17 cellular contexts compared by ENCODE assay signal in the genomic region with DNA sequence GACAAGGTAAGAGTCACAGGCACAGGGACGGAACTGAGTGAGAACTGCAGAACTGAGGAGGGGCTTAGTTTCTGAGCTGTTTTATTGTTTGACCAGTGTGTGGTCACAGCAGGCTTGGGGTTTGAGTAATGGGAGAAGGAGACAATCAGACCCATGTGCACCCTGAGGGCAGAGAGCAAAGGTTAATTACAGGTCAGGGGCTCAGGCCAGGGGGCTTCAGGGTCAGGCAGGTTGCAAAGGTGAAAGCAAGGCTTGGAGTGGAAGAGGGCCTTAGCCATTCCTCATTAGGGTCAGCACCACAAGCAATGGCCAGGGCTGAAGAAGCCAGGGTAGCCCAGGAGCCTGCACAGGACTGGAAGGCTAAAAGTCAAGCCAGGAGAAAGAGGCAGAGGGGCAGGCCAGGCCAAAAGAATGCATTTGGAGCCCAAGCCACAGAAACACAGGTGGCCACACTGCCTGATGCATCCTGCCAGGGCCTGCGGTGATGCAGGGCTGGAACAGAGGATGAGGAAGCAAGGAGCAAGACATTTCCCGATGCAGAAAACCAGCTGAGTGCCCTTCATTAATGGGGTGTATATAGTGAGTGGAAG.
DNase-seq lines count a peak whose midpoint lies in the region; ATAC-seq and TF ChIP-seq lines count a peak whose summit lies in the region.
"Had no signal": no experiment of that assay in that cellular context is flagged by ENCODE, and none has a peak within 500 bp of the region (broad histone marks: within the 10 kb centered on the region; RNA-seq: fewer than 3 reads in every experiment).

No MANE protein-coding gene starts in this region.

- H3K27ac Mint-ChIP-seq in nephron progenitor cell (peak overlapping the region; percentile 23), progenitor cell of endocrine pancreas (peak overlapping the region; percentile 25)
- H3K27ac Mint-ChIP-seq: CD4-positive, alpha-beta memory T cell had no signal

- no peaks in the 10 kb centered on the region for H3K4me1 ChIP-seq in HAP-1
- H3K4me1 ChIP-seq: A549 had no signal

- ATAC-seq in HG03095 (IDR thresholded peaks at IDR 0.05; ENCODE audit: unreplicated experiment): no peak
- ATAC-seq: A549 had no signal

- H3K4me1 Mint-ChIP-seq in nephron progenitor cell: peaks cover 33% of the 10 kb centered on the region
- H3K4me1 Mint-ChIP-seq in progenitor cell of endocrine pancreas (ENCODE audit: low read depth): peaks cover 23% of the 10 kb centered on the region

- DNase-seq in ELF-1 (ENCODE audit: low read depth, low spot score) (peak; percentile 66), ecto neural progenitor cell (ENCODE audit: low spot score) (peak; percentile 52), nephron progenitor cell (peak; percentile 28), progenitor cell of endocrine pancreas (ENCODE audit: low spot score, unreplicated experiment) (no peak), islet precursor cell (no peak), HAP-1 (ENCODE audit: low spot score in 2 of 2) (no peak)
- DNase-seq: 8988T; ACHN; C1 segment of cervical spinal cord; Calu3; CD4-positive, alpha-beta memory T cell; COR-L47; DMS53; DMS79 treated with DMSO at 0.1 percent for 48 hours; HCEC 1CT had no signal

- H3K9me3 Mint-ChIP-seq in nephron progenitor cell: peaks cover 3% of the 10 kb centered on the region
- no peaks in the 10 kb centered on the region for H3K9me3 Mint-ChIP-seq in progenitor cell of endocrine pancreas (ENCODE audit: low read depth)

- in situ Hi-C loops in HAP-1 (cut with MboI; ENCODE audit: low sequenced_read_pairs): no loop called here

- H3K36me3 Mint-ChIP-seq in nephron progenitor cell (ENCODE audit: low read depth): no peaks in the 10 kb centered on the region
- no peaks in the 10 kb centered on the region for H3K36me3 Mint-ChIP-seq in progenitor cell of endocrine pancreas (ENCODE audit: insufficient read depth)
- H3K36me3 Mint-ChIP-seq: CD4-positive, alpha-beta memory T cell had no signal

- H3K36me3 ChIP-seq in HAP-1 (replicated peaks): no peaks in the 10 kb centered on the region

- no peaks in the 10 kb centered on the region for H3K9me3 ChIP-seq in HAP-1
- H3K9me3 ChIP-seq: A549 had no signal

- peaks cover 14% of the 10 kb centered on the region for H3K27me3 Mint-ChIP-seq in nephron progenitor cell (ENCODE audit: low read depth, poor library complexity)
- H3K27me3 Mint-ChIP-seq in progenitor cell of endocrine pancreas: no peaks in the 10 kb centered on the region

- no peaks in the 10 kb centered on the region for H3K27me3 ChIP-seq in HAP-1 (ENCODE audit: low read depth)

- H3K4me3 ChIP-seq in HAP-1: no peak overlapping the region
- H3K4me3 ChIP-seq: A549 had no signal

- H3K4me3 Mint-ChIP-seq in nephron progenitor cell: no peak overlapping the region
- H3K4me3 Mint-ChIP-seq in progenitor cell of endocrine pancreas (ENCODE audit: low read depth): no peak overlapping the region
- H3K4me3 Mint-ChIP-seq: CD4-positive, alpha-beta memory T cell had no signal

- TF ChIP-seq CTCF in nephron progenitor cell (IDR thresholded peaks at IDR 0.05) (no peak), progenitor cell of endocrine pancreas (IDR thresholded peaks at IDR 0.05; ENCODE audit: unreplicated experiment) (no peak)

Comparison
In these comparisons a context has a peak if more than half of its experiments do, and no peak if none do; other contexts are left out.
1. DNase-seq: peak in ELF-1 (single experiment), ecto neural progenitor cell (single experiment) and nephron progenitor cell (single experiment); none in progenitor cell of endocrine pancreas (single experiment), islet precursor cell (single experiment) and HAP-1 (0 of 2).